ENCODE assay signal across 2 cellular contexts in genomic region chr9:99169982-99170761, GRCh38.
A peak's percentile ranks its signal among the peaks of the same experiment; 100 is the strongest.
TF ChIP-seq lines count a peak whose summit lies in the region.

No MANE protein-coding gene starts in this region.

TF ChIP-seq in HCT116, 20 proteins besides CTCF, POLR2A, EP300 and RAD21:
- no peak for TF ChIP-seq REST (IDR thresholded peaks at IDR 0.05; ENCODE audit: low read depth)
- no peak for TF ChIP-seq EZH2 (IDR thresholded peaks at IDR 0.05)

TF ChIP-seq in K562, 482 proteins besides CTCF, POLR2A, EP300 and RAD21 (continues in another document):
- TF ChIP-seq E2F1 (CRISPR knock-in tag; IDR thresholded peaks at IDR 0.05): no peak
- no peak for TF ChIP-seq KAT7 (CRISPR knock-in tag; IDR thresholded peaks at IDR 0.05; ENCODE audit: borderline replicate concordance)
- TF ChIP-seq STAT5A (IDR thresholded peaks at IDR 0.05; ENCODE audit: borderline replicate concordance, low read length): no peak
- TF ChIP-seq RUNX1 (IDR thresholded peaks at IDR 0.05; ENCODE audit: low read depth): no peak
- TF ChIP-seq NFYB (IDR thresholded peaks at IDR 0.05; ENCODE audit: extremely low read depth, insufficient read length): no peak
- peak; percentile 79 for TF ChIP-seq MEIS2 (IDR thresholded peaks at IDR 0.05; ENCODE audit: partially characterized antibody)
- TF ChIP-seq ZNF76 (CRISPR knock-in tag; IDR thresholded peaks at IDR 0.05; ENCODE audit: borderline replicate concordance): no peak
- peak; percentile 71 for TF ChIP-seq PKNOX1 (IDR thresholded peaks at IDR 0.05)
- TF ChIP-seq THRB (CRISPR knock-in tag; conservative IDR thresholded peaks at IDR 0.05): no peak
- TF ChIP-seq NFE2 (IDR thresholded peaks at IDR 0.05; ENCODE audit: low read depth): no peak
- no peak for TF ChIP-seq THRAP3 (IDR thresholded peaks at IDR 0.05; ENCODE audit: borderline replicate concordance)
- no peak for TF ChIP-seq ZBED1 (IDR thresholded peaks at IDR 0.05)
- no peak for TF ChIP-seq PBX2 (CRISPR knock-in tag; IDR thresholded peaks at IDR 0.05; ENCODE audit: low read depth)
- TF ChIP-seq PBX2 (tag; conservative IDR thresholded peaks at IDR 0.05; ENCODE audit: low read depth): peak; percentile 79
- no peak for TF ChIP-seq RBM17 (IDR thresholded peaks at IDR 0.05; ENCODE audit: borderline replicate concordance, low read depth, low read length)
- no peak for TF ChIP-seq CEBPB (tag; IDR thresholded peaks at IDR 0.05)
- no peak for TF ChIP-seq SMC3 (conservative IDR thresholded peaks at IDR 0.05; ENCODE audit: insufficient read depth, low read depth, low read length)
- no peak for TF ChIP-seq ZNF354B (CRISPR knock-in tag; IDR thresholded peaks at IDR 0.05)
- no peak for TF ChIP-seq POU5F1 (IDR thresholded peaks at IDR 0.05; ENCODE audit: borderline replicate concordance, low read depth, low read length, partially characterized antibody)
- 0 out of 6 replicates have a peak, but pooled peaks of 1 of the 3 experiments have one; percentile 9 for TF ChIP-seq ZBTB11 (CRISPR knock-in tag; IDR thresholded peaks at IDR 0.05)
- TF ChIP-seq HSF4 (CRISPR knock-in tag; IDR thresholded peaks at IDR 0.05; ENCODE audit: borderline replicate concordance): no peak
- TF ChIP-seq ELK1 (CRISPR knock-in tag; IDR thresholded peaks at IDR 0.05): no peak
- TF ChIP-seq MCM7 (IDR thresholded peaks at IDR 0.05): no peak
- TF ChIP-seq NRF1 (conservative IDR thresholded peaks at IDR 0.05 in 1 of 2, IDR thresholded peaks at IDR 0.05 in 1 of 2): no peak
- TF ChIP-seq GTF3C2 (IDR thresholded peaks at IDR 0.05; ENCODE audit: borderline replicate concordance, extremely low read depth, insufficient read length): no peak
- TF ChIP-seq ZNF586 (CRISPR knock-in tag; conservative IDR thresholded peaks at IDR 0.05): no peak
- no peak for TF ChIP-seq CEBPZ (IDR thresholded peaks at IDR 0.05; ENCODE audit: borderline replicate concordance, low read depth, low read length)
- TF ChIP-seq RREB1 (CRISPR knock-in tag; IDR thresholded peaks at IDR 0.05): no peak
- TF ChIP-seq ZNF551 (CRISPR knock-in tag; IDR thresholded peaks at IDR 0.05): no peak
- TF ChIP-seq ZNF324 (CRISPR knock-in tag; IDR thresholded peaks at IDR 0.05): no peak
- no peak for TF ChIP-seq ZC3H11A (IDR thresholded peaks at IDR 0.05; ENCODE audit: low read depth, low read length)
- TF ChIP-seq NUFIP1 (IDR thresholded peaks at IDR 0.05; ENCODE audit: partially characterized antibody): no peak
- no peak for TF ChIP-seq ZNF431 (CRISPR knock-in tag; IDR thresholded peaks at IDR 0.05)
